22 cellular contexts compared by ENCODE assay signal in genomic region chr6:22636450-22636849, GRCh38.
DNase-seq lines count a peak whose midpoint lies in the region; ATAC-seq, FAIRE-seq and TF ChIP-seq lines count a peak whose summit lies in the region.
"Had no signal": no experiment of that assay in that cellular context is flagged by ENCODE, and none has a peak within 500 bp of the region (broad histone marks: within the 10 kb centered on the region; RNA-seq: fewer than 3 reads in every experiment).

No MANE protein-coding gene starts in this region.

- peak overlapping the region in 2 of 3 experiments; percentile 19 to 26 for H3K27ac Mint-ChIP-seq in nephron
- H3K27ac Mint-ChIP-seq: CD8-positive, alpha-beta T cell; IgD-negative memory B cell had no signal

- no peak overlapping the region for H3K4me3 Mint-ChIP-seq in nephron
- H3K4me3 Mint-ChIP-seq: CD8-positive, alpha-beta T cell; IgD-negative memory B cell had no signal

- TF ChIP-seq CTCF in nephron (IDR thresholded peaks at IDR 0.05; ENCODE audit: unreplicated experiment in 3 of 3), result no peak

- no peaks in the 10 kb centered on the region for H3K9me3 Mint-ChIP-seq in nephron
- H3K9me3 Mint-ChIP-seq: CD8-positive, alpha-beta T cell had no signal

- no peaks in the 10 kb centered on the region for H3K27me3 ChIP-seq in SJCRH30

- no peak for ATAC-seq in GM18909 (IDR thresholded peaks at IDR 0.05; ENCODE audit: poor library complexity, unreplicated experiment)
- no peak for ATAC-seq in left ventricle myocardium superior
- no peak for ATAC-seq in GM18867 (IDR thresholded peaks at IDR 0.05; ENCODE audit: unreplicated experiment)
- ATAC-seq: CD8-positive, alpha-beta T cell; HCT116; Right ventricle myocardium inferior had no signal

- peak; percentile 3 for DNase-seq in A172 (ENCODE audit: low spot score)
- peak; percentile 10 to 51 for DNase-seq in SJCRH30
- no peak for DNase-seq in NCI-H128 (lab: John Stamatoyannopoulos, UW; ENCODE audit: unreplicated experiment)
- DNase-seq in left ventricle myocardium superior, result no peak
- DNase-seq: C1 segment of cervical spinal cord; CD8-positive, alpha-beta T cell; DND-41; MV-4-11; NCI-H1105 treated with DMSO at 0.1 percent for 48 hours; NCI-H1694; NCI-H2171; NCI-H526 had no signal

- peak; percentile 27 for FAIRE-seq in islet of Langerhans (lab: Jason Lieb, UNC)
- FAIRE-seq: GM12892, H1 had no signal

- H3K36me3 Mint-ChIP-seq in nephron (ENCODE audit: low read depth), result no peaks in the 10 kb centered on the region
- H3K36me3 Mint-ChIP-seq: CD8-positive, alpha-beta T cell; IgD-negative memory B cell had no signal

- intact Hi-C loops in left ventricle myocardium superior (cut with micrococcal nuclease), result no loop called here

- no peaks in the 10 kb centered on the region for H3K27me3 Mint-ChIP-seq in nephron (ENCODE audit: low read depth)
- H3K27me3 Mint-ChIP-seq: IgD-negative memory B cell had no signal

- H3K4me1 Mint-ChIP-seq in nephron, result peaks cover 32% of the 10 kb centered on the region
- H3K4me1 Mint-ChIP-seq: IgD-negative memory B cell had no signal

- no peak overlapping the region for H3K4me3 ChIP-seq in SJCRH30

- peak overlapping the region; percentile 2; the same call in 1 of the 2 replicates for H3K27ac ChIP-seq in SJCRH30
- H3K27ac ChIP-seq: 22Rv1 had no signal

- H3K36me3 ChIP-seq in SJCRH30, result no peaks in the 10 kb centered on the region

- H3K9me3 ChIP-seq in SJCRH30 (replicated peaks), result no peaks in the 10 kb centered on the region

- peaks cover 11% of the 10 kb centered on the region for H3K4me1 ChIP-seq in SJCRH30

Comparison
In these comparisons a context has a peak if more than half of its experiments do, and no peak if none do; other contexts are left out.
1. DNase-seq: peak in A172 (single experiment) and SJCRH30 (2 of 2); none in NCI-H128 (single experiment) and left ventricle myocardium superior (single experiment).